ENCODE assay signal across 1 cellular context in genomic region chr22:22520020-22520656, GRCh38.
TF ChIP-seq lines count a peak whose summit lies in the region.

TSS of gene ZNF280A (minus strand) at chr22:22520270. CDS start at chr22:22515630, 4,640 bp downstream.

TF ChIP-seq in A549, 52 proteins besides CTCF, POLR2A, EP300 and RAD21 (continued from another document):
- TF ChIP-seq POLR2AphosphoS2 (conservative IDR thresholded peaks at IDR 0.05; ENCODE audit: low read length) (no peak), BHLHE40 (IDR thresholded peaks at IDR 0.05; ENCODE audit: low read depth, low read length) (no peak), ZC3H11A (IDR thresholded peaks at IDR 0.05) (no peak), ESRRA (IDR thresholded peaks at IDR 0.05; ENCODE audit: borderline replicate concordance, low read length) (no peak), HMGXB4 (CRISPR knock-in tag; IDR thresholded peaks at IDR 0.05; ENCODE audit: borderline replicate concordance) (no peak), MAFK (IDR thresholded peaks at IDR 0.05; ENCODE audit: partially characterized antibody) (no peak), CEBPB (IDR thresholded peaks at IDR 0.05) (peak; percentile 87 to 97), MAZ (IDR thresholded peaks at IDR 0.05; ENCODE audit: borderline replicate concordance, low read depth, low read length) (no peak), MYC (IDR thresholded peaks at IDR 0.05; ENCODE audit: borderline replicate concordance, low read length) (no peak), HES2 (IDR thresholded peaks at IDR 0.05) (no peak), ATOH8 (CRISPR knock-in tag; IDR thresholded peaks at IDR 0.05; ENCODE audit: low read depth) (no peak), CHD4 (IDR thresholded peaks at IDR 0.05; ENCODE audit: borderline replicate concordance) (no peak), PHF8 (IDR thresholded peaks at IDR 0.05; ENCODE audit: borderline replicate concordance, low read depth) (peak; percentile 37; the same call in 1 of the 2 replicates), KDM5A (IDR thresholded peaks at IDR 0.05) (no peak), JUNB (IDR thresholded peaks at IDR 0.05) (no peak)
TF ChIP-seq in A549: peak in this region for 6.
